In genomic region chr3:11619461-11619860, GRCh38 we compare ENCODE assay signal across 26 cellular contexts. TPM values are rescaled to one million over a fixed set of nuclear protein-coding genes. Genes with fewer than 3 reads are reported as not detected.
DNase-seq lines count a peak whose midpoint lies in the region; ATAC-seq and TF ChIP-seq lines count a peak whose summit lies in the region.
"Had no signal": no experiment of that assay in that cellular context is flagged by ENCODE, and none has a peak within 500 bp of the region (broad histone marks: within the 10 kb centered on the region; RNA-seq: fewer than 3 reads in every experiment).

No MANE protein-coding gene starts in this region.

- no peak overlapping the region for H3K4me3 ChIP-seq in hepatocyte
- H3K4me3 ChIP-seq: sigmoid colon had no signal

- H3K27ac ChIP-seq in CD4-positive, alpha-beta T cell (ENCODE audit: low read depth, low read length), result no peak overlapping the region
- H3K27ac ChIP-seq in hepatocyte, result peak overlapping the region; percentile 41
- H3K27ac ChIP-seq: epithelial cell of prostate, parathyroid adenoma, sigmoid colon had no signal

- no peaks in the 10 kb centered on the region for H3K9me2 ChIP-seq in hepatocyte (replicated peaks; ENCODE audit: insufficient read depth)

- intact Hi-C loops in CD4-positive, alpha-beta T cell (cut with DNase I, micrococcal nuclease), result no loop called here

- no peaks in the 10 kb centered on the region for H3K9me3 ChIP-seq in CD4-positive, alpha-beta T cell (ENCODE audit: control insufficient read depth, low read length)
- H3K9me3 ChIP-seq in hepatocyte (ENCODE audit: low read depth), result no peaks in the 10 kb centered on the region
- H3K9me3 ChIP-seq: sigmoid colon had no signal

- H3K4me1 Mint-ChIP-seq in CD4-positive, alpha-beta T cell (ENCODE audit: low read depth), result peaks cover 86% of the 10 kb centered on the region
- peaks cover 69% of the 10 kb centered on the region for H3K4me1 Mint-ChIP-seq in WTC11
- H3K4me1 Mint-ChIP-seq in progenitor cell of endocrine pancreas (ENCODE audit: low read depth), result peaks cover 59% of the 10 kb centered on the region

- H3K27me3 ChIP-seq in CD4-positive, alpha-beta T cell (ENCODE audit: control insufficient read depth, insufficient read depth, low read length), result no peaks in the 10 kb centered on the region
- no peaks in the 10 kb centered on the region for H3K27me3 ChIP-seq in hepatocyte
- H3K27me3 ChIP-seq: sigmoid colon had no signal

- CTCF ChIA-PET in CD4-positive, alpha-beta T cell (lab: Charles Lee), result no interaction called here
- CTCF ChIA-PET in WTC11 (lab: Charles Lee), result interaction anchor here (1.5 kb wide), 1 partner anchor 19 kb away, joined by 6 read pairs; no protein-coding TSS in a partner anchor

- POLR2A ChIA-PET in CD4-positive, alpha-beta T cell (lab: Charles Lee), result no interaction called here
- POLR2A ChIA-PET in WTC11 (lab: Charles Lee), result interaction anchor here (0.5 to 0.6 kb wide), 2 partner anchors 10 to 38 kb away, joined by 3 read pairs; no protein-coding TSS in a partner anchor

- H3K36me3 Mint-ChIP-seq in CD4-positive, alpha-beta T cell (ENCODE audit: low read depth), result no peaks in the 10 kb centered on the region
- H3K36me3 Mint-ChIP-seq in WTC11, result no peaks in the 10 kb centered on the region
- H3K36me3 Mint-ChIP-seq in progenitor cell of endocrine pancreas (ENCODE audit: insufficient read depth), result peaks cover 2% of the 10 kb centered on the region

- no peak overlapping the region for H2AFZ ChIP-seq in hepatocyte
- H2AFZ ChIP-seq: parathyroid adenoma had no signal

- peaks cover 58% of the 10 kb centered on the region for H3K4me1 ChIP-seq in hepatocyte (ENCODE audit: insufficient read depth)

- peaks cover 97% of the 10 kb centered on the region for H4K20me1 ChIP-seq in hepatocyte (ENCODE audit: insufficient read depth, poor library complexity, severe bottlenecking)

- no peaks in the 10 kb centered on the region for H3K9me3 Mint-ChIP-seq in CD4-positive, alpha-beta T cell
- H3K9me3 Mint-ChIP-seq in WTC11 (no peaks in the 10 kb centered on the region), progenitor cell of endocrine pancreas (ENCODE audit: low read depth) (no peaks in the 10 kb centered on the region)
- H3K9me3 Mint-ChIP-seq: activated CD4-positive, alpha-beta T cell treated with anti-CD3 and anti-CD28 coated beads, Interleukin-2, amount 10 ng/mL, durations not matched to agents 24 days and 14 days; activated T-cell treated with anti-CD3 and anti-CD28 coated beads, Interleukin-2, amount 50 U/mL, for 4 hours; CD14-positive monocyte had no signal

- no peak overlapping the region for H3K4me3 Mint-ChIP-seq in CD4-positive, alpha-beta T cell
- no peak overlapping the region for H3K4me3 Mint-ChIP-seq in WTC11
- H3K4me3 Mint-ChIP-seq in progenitor cell of endocrine pancreas (ENCODE audit: low read depth), result no peak overlapping the region
- H3K4me3 Mint-ChIP-seq: activated CD4-positive, alpha-beta T cell treated with anti-CD3 and anti-CD28 coated beads, Interleukin-2, amount 10 ng/mL, durations not matched to agents 24 days and 14 days; activated T-cell treated with anti-CD3 and anti-CD28 coated beads, Interleukin-2, amount 50 U/mL, for 4 hours; CD14-positive monocyte; T-helper 2 cell treated with Interferon-gamma antibody and Interleukin-4, amounts not matched to agents 5 μg/mL and 100 μg/mL, for 36 hours had no signal

- no peak for TF ChIP-seq CTCF in CD4-positive, alpha-beta T cell (IDR thresholded peaks at IDR 0.05)
- TF ChIP-seq CTCF in WTC11 (IDR thresholded peaks at IDR 0.05) (no peak), hepatocyte (IDR thresholded peaks at IDR 0.05; ENCODE audit: poor library complexity) (no peak), progenitor cell of endocrine pancreas (IDR thresholded peaks at IDR 0.05; ENCODE audit: unreplicated experiment) (no peak)

- H3K27ac Mint-ChIP-seq in CD4-positive, alpha-beta T cell, result peak overlapping the region; percentile 53
- H3K27ac Mint-ChIP-seq in WTC11, result peak overlapping the region; percentile 38; the same call in 1 of the 2 replicates
- H3K27ac Mint-ChIP-seq in progenitor cell of endocrine pancreas, result peak overlapping the region; percentile 62
- H3K27ac Mint-ChIP-seq: activated CD4-positive, alpha-beta T cell treated with anti-CD3 and anti-CD28 coated beads, Interleukin-2, amount 10 ng/mL, durations not matched to agents 24 days and 14 days; T-helper 2 cell treated with Interferon-gamma antibody and Interleukin-4, amounts not matched to agents 5 μg/mL and 100 μg/mL, for 36 hours had no signal

- WGBS in hepatocyte (ENCODE audit: low lambda C conversion rate, missing lambda C conversion rate), result 70% methylated on average over 6 of the region's 6 CpGs

- H3K36me3 ChIP-seq in hepatocyte (replicated peaks; ENCODE audit: insufficient read depth, low read depth), result no peaks in the 10 kb centered on the region
- H3K36me3 ChIP-seq: sigmoid colon had no signal

- no peak for DNase-seq in CD4-positive, alpha-beta T cell
- no peak for DNase-seq in WTC11 (ENCODE audit: low spot score)
- DNase-seq in hepatocyte (ENCODE audit: low spot score), result no peak
- no peak for DNase-seq in progenitor cell of endocrine pancreas (ENCODE audit: low spot score, unreplicated experiment)
- no peak for DNase-seq in dermis blood vessel endothelial cell
- no peak for DNase-seq in NCI-H2107 treated with DMSO at 0.1 percent for 48 hours (lab: John Stamatoyannopoulos, UW; ENCODE audit: unreplicated experiment)
- DNase-seq: ACHN; activated CD4-positive, alpha-beta T cell treated with anti-CD3 and anti-CD28 coated beads, Interleukin-2, amount 10 ng/mL, durations not matched to agents 24 days and 14 days; activated naive CD4-positive, alpha-beta T cell; activated T-cell treated with anti-CD3 and anti-CD28 coated beads, Interleukin-2, amount 50 U/mL, for 4 hours; anterior cingulate cortex; central memory CD4-positive, alpha-beta T cell; HCEC 1CT; kidney glomerular epithelial cell; mammary epithelial cell; NCI-H1417 treated with DMSO at 0.1 percent for 48 hours; NCI-H2081 treated with DMSO at 0.1 percent for 48 hours; NCI-H774; sigmoid colon; stimulated activated CD4-positive, alpha-beta T cell treated with anti-CD3 and anti-CD28 coated beads, Interleukin-15, amount 100 ng/mL, for 24 hours had no signal

- H3K79me2 ChIP-seq in hepatocyte, result peaks cover 100% of the 10 kb centered on the region

- H3K27me3 Mint-ChIP-seq in CD4-positive, alpha-beta T cell, result no peaks in the 10 kb centered on the region
- H3K27me3 Mint-ChIP-seq in WTC11 (ENCODE audit: low read depth) (no peaks in the 10 kb centered on the region), progenitor cell of endocrine pancreas (no peaks in the 10 kb centered on the region)
- H3K27me3 Mint-ChIP-seq: activated CD4-positive, alpha-beta T cell treated with anti-CD3 and anti-CD28 coated beads, Interleukin-2, amount 10 ng/mL, durations not matched to agents 24 days and 14 days had no signal

- no peak for ATAC-seq in CD4-positive, alpha-beta T cell (ENCODE audit: poor library complexity)
- ATAC-seq in WTC11 (no peak), HG02588 (IDR thresholded peaks at IDR 0.05; ENCODE audit: unreplicated experiment) (no peak), GM19035 (IDR thresholded peaks at IDR 0.05; ENCODE audit: unreplicated experiment) (no peak)
- ATAC-seq: activated T-cell treated with anti-CD3 and anti-CD28 coated beads, Interleukin-2, amount 50 U/mL, for 4 hours had no signal

- peak overlapping the region; percentile 8 for H3K4me2 ChIP-seq in hepatocyte

TF ChIP-seq in WTC11, 78 proteins besides CTCF, POLR2A, EP300 and RAD21:
- TF ChIP-seq TEAD4 (CRISPR knock-in tag; IDR thresholded peaks at IDR 0.05) (no peak), ZNF281 (CRISPR knock-in tag; IDR thresholded peaks at IDR 0.05) (no peak)

RNA-seq across cellular contexts. Expression of gene VGLL4, which starts 24.3 kb away (rescaled TPM):
- total RNA-seq in CD4-positive, alpha-beta T cell, result 10 to 100 TPM; 10.5 to 11.3 TPM
- total RNA-seq in WTC11 (2021), result 42.2 to 43.8 TPM (median 43.0 TPM) in 3 replicates
- total RNA-seq in hepatocyte, result 99.3 and 109 TPM in 2 replicates
- 57.9 and 70.5 TPM in 2 replicates for polyA plus RNA-seq in hepatocyte
- total RNA-seq in progenitor cell of endocrine pancreas, result 93.2 and 93.4 TPM in 2 replicates
- 76.7 and 79.0 TPM in 2 replicates for total RNA-seq in dermis blood vessel endothelial cell
